Comparison of ENCODE assay signal across 1 cellular context in the genomic region with DNA sequence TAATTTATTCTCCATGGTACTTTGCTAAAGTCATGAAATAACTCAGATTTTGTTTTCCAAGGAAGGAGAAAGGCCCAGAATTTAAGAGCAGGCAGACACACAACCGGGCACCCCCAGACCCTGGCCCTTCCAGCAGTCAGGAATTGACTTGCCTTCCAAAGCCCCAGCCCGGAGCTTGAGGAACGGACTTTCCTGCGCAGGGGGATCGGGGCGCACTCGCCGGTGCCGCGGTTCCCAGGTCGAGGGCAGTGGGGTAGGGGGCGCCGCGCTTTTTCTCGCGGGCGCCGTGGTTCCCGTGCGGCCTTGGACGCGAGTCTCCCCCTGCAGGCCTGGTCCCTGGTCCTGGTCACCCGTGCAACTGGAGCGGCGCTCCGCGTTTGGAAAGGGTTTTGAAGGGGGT.
TF ChIP-seq lines count a peak whose summit lies in the region.

No MANE protein-coding gene starts in this region.

TF ChIP-seq in H1, 55 proteins besides CTCF, POLR2A, EP300 and RAD21 (continued from another document):
- no peak for TF ChIP-seq JUN (IDR thresholded peaks at IDR 0.05; ENCODE audit: low read depth, low read length)
- TF ChIP-seq SP1 (IDR thresholded peaks at IDR 0.05; ENCODE audit: low read depth, low read length), result no peak
- no peak for TF ChIP-seq NANOG (IDR thresholded peaks at IDR 0.05; ENCODE audit: insufficient read depth, low read depth, low read length, poor library complexity, severe bottlenecking)
- 0 out of 4 replicates have a peak, but pooled peaks have one; percentile 17 to 29 for TF ChIP-seq HDAC2 (IDR thresholded peaks at IDR 0.05; ENCODE audit: borderline replicate concordance in 1 of 2, low read depth in 2 of 2, low read length in 2 of 2)
- TF ChIP-seq, protein P1, sequence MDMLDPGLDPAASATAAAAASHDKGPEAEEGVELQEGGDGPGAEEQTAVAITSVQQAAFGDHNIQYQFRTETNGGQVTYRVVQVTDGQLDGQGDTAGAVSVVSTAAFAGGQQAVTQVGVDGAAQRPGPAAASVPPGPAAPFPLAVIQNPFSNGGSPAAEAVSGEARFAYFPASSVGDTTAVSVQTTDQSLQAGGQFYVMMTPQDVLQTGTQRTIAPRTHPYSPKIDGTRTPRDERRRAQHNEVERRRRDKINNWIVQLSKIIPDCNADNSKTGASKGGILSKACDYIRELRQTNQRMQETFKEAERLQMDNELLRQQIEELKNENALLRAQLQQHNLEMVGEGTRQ (IDR thresholded peaks at IDR 0.05; ENCODE audit: low read length), result no peak
- TF ChIP-seq GABPA (IDR thresholded peaks at IDR 0.05; ENCODE audit: borderline replicate concordance, insufficient read depth, low read length), result no peak
- no peak for TF ChIP-seq HDAC6 (IDR thresholded peaks at IDR 0.05; ENCODE audit: low read depth, low read length)
- no peak for TF ChIP-seq E2F6 (IDR thresholded peaks at IDR 0.05)
- TF ChIP-seq CTBP2 (IDR thresholded peaks at IDR 0.05; ENCODE audit: borderline replicate concordance, insufficient read depth, insufficient read length, low read length), result no peak
- TF ChIP-seq KDM1A (IDR thresholded peaks at IDR 0.05; ENCODE audit: borderline replicate concordance, low read length), result no peak
- 0 out of 2 replicates have a peak, but pooled peaks have one; percentile 34 for TF ChIP-seq TBP (IDR thresholded peaks at IDR 0.05; ENCODE audit: low read depth, low read length)
- 0 out of 4 replicates have a peak, but pooled peaks of 1 of the 2 experiments have one; percentile 28 for TF ChIP-seq SIN3A (conservative IDR thresholded peaks at IDR 0.05 in 1 of 2, IDR thresholded peaks at IDR 0.05 in 1 of 2; ENCODE audit: low read depth in 1 of 2, low read length in 2 of 2)
- TF ChIP-seq YY1 (IDR thresholded peaks at IDR 0.05; ENCODE audit: low read depth, low read length), result no peak
TF ChIP-seq in H1: peak in this region for 7.
